ENCODE assay signal across 11 cellular contexts in genomic region chr1:115679141-115679611, GRCh38. TPM values are rescaled to one million over a fixed set of nuclear protein-coding genes. Genes with fewer than 3 reads are reported as not detected.
A peak's percentile ranks its signal among the peaks of the same experiment; 100 is the strongest.
DNase-seq lines count a peak whose midpoint lies in the region; ATAC-seq, FAIRE-seq and TF ChIP-seq lines count a peak whose summit lies in the region.
"Had no signal": no experiment of that assay in that cellular context is flagged by ENCODE, and none has a peak within 500 bp of the region (broad histone marks: within the 10 kb centered on the region; RNA-seq: fewer than 3 reads in every experiment).

No MANE protein-coding gene starts in this region.

- TF ChIP-seq POLR2A in GM12878 (IDR thresholded peaks at IDR 0.05; ENCODE audit: low read depth, low read length): no peak

- H3K4me1 ChIP-seq in HEK293 (ENCODE audit: control insufficient read depth, insufficient read depth, low read length) (peaks cover 5% of the 10 kb centered on the region; the same call in 1 of the 2 replicates), GM12878 (ENCODE audit: control insufficient read depth, insufficient read depth, low read length) (peaks cover 16% of the 10 kb centered on the region), tibial artery (peaks cover 0 to 23% (median 15%) of the 10 kb centered on the region in 4 donors)

- no peaks in the 10 kb centered on the region for H4K20me1 ChIP-seq in GM12878 (ENCODE audit: control insufficient read depth, insufficient read depth)

- CTCF ChIA-PET in HEK293 (lab: Yijun Ruan, JAX): interaction anchor here (0.8 to 1.1 kb wide), 2 partner anchors 27 to 71 kb away, joined by 4 to 8 read pairs; no protein-coding TSS in a partner anchor
- CTCF ChIA-PET in GM12878 (lab: Yijun Ruan, JAX): interaction anchor here (0.6 kb wide), 1 partner anchor 27 kb away, joined by 5 read pairs; no protein-coding TSS in a partner anchor

- no peaks in the 10 kb centered on the region for H3K79me2 ChIP-seq in GM12878 (ENCODE audit: control insufficient read depth, insufficient read depth, low read length)

- TF ChIP-seq EP300 in GM12878 (IDR thresholded peaks at IDR 0.05; ENCODE audit: borderline replicate concordance in 1 of 2, control insufficient read depth in 1 of 2, low read depth in 2 of 2, low read length in 2 of 2): no peak

- in situ Hi-C loops in GM12878 (cut with MboI): no loop called here

- SMC1A ChIA-PET in GM12878 (lab: Charles Lee; ENCODE audit: uncharacterized antibody, unreplicated experiment): no interaction called here

- TF ChIP-seq CTCF in HEK293 (tag by site-specific recombination; IDR thresholded peaks at IDR 0.05): no peak
- no peak for TF ChIP-seq CTCF in GM12878 (IDR thresholded peaks at IDR 0.05 in 2 of 3, conservative IDR thresholded peaks at IDR 0.05 in 1 of 3; ENCODE audit: control insufficient read depth in 2 of 3, extremely low read depth in 1 of 3, insufficient read depth in 1 of 3, low read depth in 3 of 3, low read length in 3 of 3)
- TF ChIP-seq CTCF in tibial artery (IDR thresholded peaks at IDR 0.05): peak in 1 of 2 experiments; percentile 26

- no peak for FAIRE-seq in GM12878 (lab: Jason Lieb, UNC)
- FAIRE-seq: GM12891 had no signal

- H3K27me3 ChIP-seq in GM12878 (replicated peaks in 1 of 2; ENCODE audit: control insufficient read depth in 2 of 2, insufficient read depth in 2 of 2, low read length in 1 of 2): no peaks in the 10 kb centered on the region
- no peaks in the 10 kb centered on the region for H3K27me3 ChIP-seq in tibial artery

- H3K36me3 ChIP-seq in HEK293 (ENCODE audit: control insufficient read depth in 2 of 2, insufficient read depth in 1 of 2, low read length in 2 of 2) (peaks cover 0 to 36% of the 10 kb centered on the region in 2 experiments; a peak in 2 of 3 replicates), GM12878 (ENCODE audit: control insufficient read depth in 2 of 2, insufficient read depth in 2 of 2, low read length in 1 of 2) (peaks cover 0 to 3% of the 10 kb centered on the region in 2 experiments; a peak in 2 of 4 replicates), tibial artery (peaks cover 6 to 20% (median 6%) of the 10 kb centered on the region in 3 donors)

- ATAC-seq in GM12878: peak; percentile 22; the same call in 2 of the 3 replicates
- no peak for ATAC-seq in HG02610 (IDR thresholded peaks at IDR 0.05; ENCODE audit: unreplicated experiment)

- intact Hi-C loops in GM12878 (cut with micrococcal nuclease; ENCODE audit: unreplicated experiment) (no loop called here), tibial artery (cut with DNase I; ENCODE audit: low total_unique reads) (no loop called here)

- BruUV-seq in GM12878 (replicated peaks; lab: Mats Ljungman, UMichigan): no TSS peak

- H3K27ac ChIP-seq in HEK293 (ENCODE audit: extremely low read depth, low read depth, low read length) (no peak overlapping the region), GM12878 (ENCODE audit: control insufficient read depth, insufficient read depth) (no peak overlapping the region), tibial artery (peak overlapping the region; percentile 78 to 86)

- H3K4me2 ChIP-seq in GM12878 (ENCODE audit: control insufficient read depth, insufficient read depth): no peak overlapping the region

- WGBS in GM12878 (ENCODE audit: insufficient coverage, insufficient replicate concordance, low lambda C conversion rate, missing lambda C conversion rate): 45% methylated on average over 8 of the region's 8 CpGs

- RAD21 ChIA-PET in GM12878 (lab: Charles Lee; ENCODE audit: unreplicated experiment): no interaction called here

- H3K9ac ChIP-seq in GM12878 (ENCODE audit: control insufficient read depth, insufficient read depth, low read length): no peak overlapping the region

- POLR2A ChIA-PET in HEK293 (lab: Yijun Ruan, JAX): no interaction called here
- POLR2A ChIA-PET in GM12878 (lab: Charles Lee): no interaction called here

- DNase-seq in GM12878 (ENCODE audit: low read depth, low spot score) (no peak), islet precursor cell (peak; percentile 88), tibial artery (peak; percentile 73 to 91), NCI-H69 (lab: John Stamatoyannopoulos, UW) (no peak), SHP77 treated with DMSO at 0.1 percent for 48 hours (lab: John Stamatoyannopoulos, UW) (no peak)
- DNase-seq in activated effector memory CD4-positive, alpha-beta T cell treated with Interleukin-2 at 50 U/mL for 16 hours: no peak
- DNase-seq: activated naive CD4-positive, alpha-beta T cell; NCI-H1105 had no signal

- TF ChIP-seq RAD21 in GM12878 (IDR thresholded peaks at IDR 0.05; ENCODE audit: insufficient read depth, low read depth, low read length): no peak

- H3K9me3 ChIP-seq in HEK293 (ENCODE audit: control insufficient read depth, insufficient read depth, low read depth, low read length) (no peaks in the 10 kb centered on the region), GM12878 (replicated peaks; ENCODE audit: control insufficient read depth, insufficient read depth, low read length) (no peaks in the 10 kb centered on the region), tibial artery (no peaks in the 10 kb centered on the region)

- H3K4me3 ChIP-seq in HEK293 (ENCODE audit: low read depth, low read length) (no peak overlapping the region), GM12878 (no peak overlapping the region), tibial artery (peak overlapping the region; percentile 20 to 23)

- no peak overlapping the region for H2AFZ ChIP-seq in GM12878 (ENCODE audit: control insufficient read depth, low read depth, low read length)

TF ChIP-seq in HEK293, 187 proteins besides CTCF, POLR2A, EP300 and RAD21:
- TF ChIP-seq PRDM1 (tag by site-specific recombination; IDR thresholded peaks at IDR 0.05) (0 out of 2 replicates have a peak, but pooled peaks have one; percentile 41), ZNF391 (tag by site-specific recombination; IDR thresholded peaks at IDR 0.05; ENCODE audit: borderline replicate concordance, low read depth) (no peak), ZNF600 (tag by site-specific recombination; IDR thresholded peaks at IDR 0.05) (0 out of 2 replicates have a peak, but pooled peaks have one; percentile 18)

TF ChIP-seq in GM12878, 131 proteins besides CTCF, POLR2A, EP300 and RAD21 (continues in another document):
- no peak for TF ChIP-seq MLLT1 (IDR thresholded peaks at IDR 0.05)
- no peak for TF ChIP-seq RELB (IDR thresholded peaks at IDR 0.05; ENCODE audit: low read depth)
- no peak for TF ChIP-seq HDAC2 (IDR thresholded peaks at IDR 0.05)
- no peak for TF ChIP-seq ZSCAN29 (IDR thresholded peaks at IDR 0.05)
- TF ChIP-seq CHD2 (IDR thresholded peaks at IDR 0.05; ENCODE audit: borderline replicate concordance, low read depth, low read length): no peak
- TF ChIP-seq CHD4 (IDR thresholded peaks at IDR 0.05): no peak

RNA-seq across cellular contexts. Expression of gene VANGL1, which starts 37.4 kb away (rescaled TPM):
- total RNA-seq in GM12878 (2013; cell fraction: nucleolus; rRNA removed): 7.9 and 8.0 TPM in 2 replicates
- total RNA-seq in GM12878 (2014; rRNA removed) (5.9 and 6.9 TPM in 2 replicates), GM12878 (2014; rRNA removed; fragmentation: Illumina TruSeq; extraction: Trizol) (5.2 and 6.4 TPM in 2 replicates), GM12878 (2021) (10.6 and 12.4 TPM in 2 replicates)
- 1.6 TPM for polyA plus RNA-seq in GM12878 (2011; ENCODE audit: low read depth)
- polyA plus RNA-seq in GM12878 (2011; rRNA removed) (2.7 and 3.1 TPM in 2 replicates), GM12878 (2014; fragmentation: Illumina TruSeq; extraction: Trizol) (6.4 and 8.2 TPM in 2 replicates), GM12878 (2014; fragmentation: Nextera tagmentation; extraction: Ambion mirVana) (1 to 10 TPM in 1 of 2 experiments, under 1 TPM in 1; 0.71 to 1.2 TPM), GM12878 (2014; rRNA removed) (6.2 and 6.4 TPM in 2 replicates), GM12878 (2016; fragmentation: Nextera tagmentation; extraction: Ambion mirVana) (10 to 100 TPM; 11.5 to 12.9 TPM)
- 3.5 and 4.2 TPM in 2 replicates for polyA plus RNA-seq in GM12878 (2011; cell fraction: cytosol; rRNA removed)
- polyA plus RNA-seq in GM12878 (2011; cell fraction: nucleus; rRNA removed): 2.3 and 3.6 TPM in 2 replicates
- polyA plus RNA-seq in GM12878 (2012): 2.8 and 3.0 TPM in 2 replicates
- 3.7 and 4.0 TPM in 2 replicates for polyA minus RNA-seq in GM12878 (2011; rRNA and poly(A)+ RNA removed)
- 2.7 and 3.3 TPM in 2 replicates for polyA minus RNA-seq in GM12878 (2011; cell fraction: cytosol; rRNA and poly(A)+ RNA removed)
- 1.2 and 1.6 TPM in 2 replicates for polyA minus RNA-seq in GM12878 (2011; cell fraction: nucleus; rRNA and poly(A)+ RNA removed)

Comparison
In these comparisons a context has a peak if more than half of its experiments do, and no peak if none do; other contexts are left out.
1. H3K27ac ChIP-seq: peak in tibial artery (2 of 2); none in HEK293 (single experiment) and GM12878 (single experiment).
2. H3K4me3 ChIP-seq: peak in tibial artery (2 of 2); none in HEK293 (single experiment) and GM12878 (single experiment).
3. DNase-seq: peak in islet precursor cell (single experiment) and tibial artery (2 of 2); none in GM12878 (single experiment), activated effector memory CD4-positive, alpha-beta T cell treated with Interleukin-2 at 50 U/mL for 16 hours (single experiment), NCI-H69 (single experiment) and SHP77 treated with DMSO at 0.1 percent for 48 hours (single experiment).